30 cellular contexts compared by ENCODE assay signal in genomic region chr3:180764481-180764880, GRCh38.
"Had no signal": no experiment of that assay in that cellular context is flagged by ENCODE, and none has a peak within 500 bp of the region (broad histone marks: within the 10 kb centered on the region; RNA-seq: fewer than 3 reads in every experiment).

No MANE protein-coding gene starts in this region.

- H3K4me3 Mint-ChIP-seq: naive thymus-derived CD4-positive, alpha-beta T cell; natural killer cell; nephron; neural progenitor cell; stimulated activated effector memory CD8-positive, alpha-beta T cell treated with anti-CD3 and anti-CD28 coated beads, Interleukin-12 subunit alpha, Interleukin-12 subunit beta, amount 100 ng/mL, for 72 hours; stimulated activated naive B cell treated with anti-CD40 and anti-IgM and Interleukin-4, amounts not matched to agents 10 μg/mL and 1 μg/mL and 100 μg/mL, for 72 hours; stimulated activated naive CD8-positive, alpha-beta T cell treated with anti-CD3 and anti-CD28 coated beads, Interleukin-15, Interleukin-2, amounts not matched to agents 100 ng/mL and 50 ng/mL, for 24 hours; type B pancreatic cell had no signal

- H3K4me2 ChIP-seq: neural progenitor cell, smooth muscle cell had no signal

- H3K4me1 ChIP-seq: neural progenitor cell, parathyroid adenoma, psoas muscle, spleen, stomach, suprapubic skin, testis, tibial artery, transverse colon, upper lobe of right lung, uterus had no signal

- H3K9me3 Mint-ChIP-seq: type B pancreatic cell had no signal

- ATAC-seq: naive thymus-derived CD4-positive, alpha-beta T cell; natural killer cell; psoas muscle; right cardiac atrium; sciatic nerve; stimulated activated effector memory CD8-positive, alpha-beta T cell treated with anti-CD3 and anti-CD28 coated beads, Interleukin-12 subunit alpha, Interleukin-12 subunit beta, amount 100 ng/mL, for 72 hours; stimulated activated naive B cell treated with anti-CD40 and anti-IgM and Interleukin-4, amounts not matched to agents 10 μg/mL and 1 μg/mL and 100 μg/mL, for 72 hours; upper lobe of right lung had no signal

- H3K36me3 Mint-ChIP-seq: naive thymus-derived CD4-positive, alpha-beta T cell; natural killer cell; neural progenitor cell; stimulated activated effector memory CD8-positive, alpha-beta T cell treated with anti-CD3 and anti-CD28 coated beads, Interleukin-12 subunit alpha, Interleukin-12 subunit beta, amount 100 ng/mL, for 72 hours; stimulated activated naive B cell treated with anti-CD40 and anti-IgM and Interleukin-4, amounts not matched to agents 10 μg/mL and 1 μg/mL and 100 μg/mL, for 72 hours; type B pancreatic cell had no signal

- DNase-seq: naive thymus-derived CD4-positive, alpha-beta T cell; natural killer cell; occipital lobe; ovary; posterior cingulate gyrus; psoas muscle; right cardiac atrium; spleen; stimulated activated CD4-positive, alpha-beta T cell treated with anti-CD3 and anti-CD28 coated beads, Interleukin-12 subunit alpha, Interleukin-12 subunit beta, amount 100 ng/mL, for 4 hours; stimulated activated CD4-positive, alpha-beta T cell treated with anti-CD3 and anti-CD28 coated beads, Interleukin-1b, Interleukin-23, amount 100 ng/mL, for 48 hours; stimulated activated CD4-positive, alpha-beta T cell treated with anti-CD3 and anti-CD28 coated beads, Interleukin-4, amount 100 ng/mL, for 1 hour; stimulated activated naive B cell treated with anti-CD40 and anti-IgM and Interleukin-4, amounts not matched to agents 10 μg/mL and 1 μg/mL and 100 μg/mL, for 72 hours; stimulated activated naive CD4-positive, alpha-beta T cell treated with Interleukin-2 at 50 U/mL for 16 hours; stomach; testis; tibial artery; transverse colon; upper lobe of right lung; uterus had no signal

- H3K27me3 Mint-ChIP-seq: progenitor cell of endocrine pancreas; stimulated activated naive B cell treated with anti-CD40 and anti-IgM and Interleukin-4, amounts not matched to agents 10 μg/mL and 1 μg/mL and 100 μg/mL, for 72 hours; stimulated activated naive CD8-positive, alpha-beta T cell treated with anti-CD3 and anti-CD28 coated beads, Interleukin-15, Interleukin-2, amounts not matched to agents 100 ng/mL and 50 ng/mL, for 24 hours; type B pancreatic cell had no signal

- H3K36me3 ChIP-seq: neural progenitor cell, ovary, spleen, stomach, suprapubic skin, tibial artery, transverse colon, upper lobe of right lung, uterus had no signal

- H3K27me3 ChIP-seq: neural progenitor cell, ovary, spleen, stomach, suprapubic skin, testis, tibial artery, transverse colon, upper lobe of right lung, uterus had no signal

- H3K27ac ChIP-seq: neural progenitor cell, ovary, parathyroid adenoma, psoas muscle, skin epidermis, spleen, stomach, suprapubic skin, testis, tibial artery, transverse colon, upper lobe of right lung, uterus had no signal

- H3K79me2 ChIP-seq: parathyroid adenoma had no signal

- H3K9ac ChIP-seq: neural progenitor cell, parathyroid adenoma had no signal

- H3K9me3 ChIP-seq: ovary, psoas muscle, suprapubic skin, testis, tibial artery, transverse colon, upper lobe of right lung, uterus had no signal

- H3K4me3 ChIP-seq: neural progenitor cell, ovary, psoas muscle, skin epidermis, smooth muscle cell, spleen, stomach, suprapubic skin, testis, tibial artery, transverse colon, upper lobe of right lung, uterus had no signal

- H3K4me1 Mint-ChIP-seq: naive thymus-derived CD4-positive, alpha-beta T cell; natural killer cell; nephron; neural progenitor cell; stimulated activated effector memory CD8-positive, alpha-beta T cell treated with anti-CD3 and anti-CD28 coated beads, Interleukin-12 subunit alpha, Interleukin-12 subunit beta, amount 100 ng/mL, for 72 hours; stimulated activated naive B cell treated with anti-CD40 and anti-IgM and Interleukin-4, amounts not matched to agents 10 μg/mL and 1 μg/mL and 100 μg/mL, for 72 hours had no signal

- H3K27ac Mint-ChIP-seq: naive thymus-derived CD4-positive, alpha-beta T cell; natural killer cell; nephron; neural progenitor cell; progenitor cell of endocrine pancreas; stimulated activated effector memory CD8-positive, alpha-beta T cell treated with anti-CD3 and anti-CD28 coated beads, Interleukin-12 subunit alpha, Interleukin-12 subunit beta, amount 100 ng/mL, for 72 hours; stimulated activated naive B cell treated with anti-CD40 and anti-IgM and Interleukin-4, amounts not matched to agents 10 μg/mL and 1 μg/mL and 100 μg/mL, for 72 hours; stimulated activated naive CD8-positive, alpha-beta T cell treated with anti-CD3 and anti-CD28 coated beads, Interleukin-15, Interleukin-2, amounts not matched to agents 100 ng/mL and 50 ng/mL, for 24 hours; type B pancreatic cell had no signal

- H2AFZ ChIP-seq: neural progenitor cell, parathyroid adenoma had no signal
